13 cellular contexts compared by ENCODE assay signal in the genomic region with DNA sequence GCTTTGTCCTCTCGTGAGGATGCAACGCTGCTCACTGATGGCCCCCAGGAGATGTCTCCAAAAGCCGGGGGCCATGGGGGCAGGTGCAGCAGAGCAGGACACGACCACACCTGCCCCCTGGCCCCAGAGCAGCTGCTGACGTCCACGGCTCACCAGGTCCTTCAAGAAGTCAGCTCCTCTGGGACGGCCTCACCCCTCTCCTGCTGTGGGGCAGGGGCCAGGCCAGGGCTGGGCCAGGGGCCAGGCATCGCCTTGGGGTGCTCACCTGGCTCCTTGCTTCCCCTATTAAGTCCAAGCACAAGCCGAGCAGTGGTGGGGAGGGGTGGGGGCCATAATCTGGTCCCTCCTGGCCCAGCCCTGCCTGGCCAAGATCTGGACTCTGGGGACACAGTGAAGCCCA. TPM values are rescaled to one million over a fixed set of nuclear protein-coding genes. Genes with fewer than 3 reads are reported as not detected.
DNase-seq lines count a peak whose midpoint lies in the region; ATAC-seq and TF ChIP-seq lines count a peak whose summit lies in the region.
"Had no signal": no experiment of that assay in that cellular context is flagged by ENCODE, and none has a peak within 500 bp of the region (broad histone marks: within the 10 kb centered on the region; RNA-seq: fewer than 3 reads in every experiment).

No MANE protein-coding gene starts in this region.

- WGBS in spleen, 5 donors: 66 to 88% (median 77%) methylated on average over 1 to 9 of the region's 9 CpGs

- intact Hi-C loops in spleen (cut with DNase I; ENCODE audit: low total_unique reads): no loop called here

- H3K9ac ChIP-seq in Karpas-422 (ENCODE audit: low read length): peak overlapping the region; percentile 44

- peaks cover 3% of the 10 kb centered on the region for H3K36me3 Mint-ChIP-seq in activated CD8-positive, alpha-beta memory T cell treated with anti-CD3 and anti-CD28 coated beads, Interleukin-2, amount 10 ng/mL, durations not matched to agents 7 days and 5 days
- H3K36me3 Mint-ChIP-seq in chondrocyte (ENCODE audit: low read depth): peaks cover 6% of the 10 kb centered on the region

- H3K4me1 Mint-ChIP-seq in activated CD8-positive, alpha-beta memory T cell treated with anti-CD3 and anti-CD28 coated beads, Interleukin-2, amount 10 ng/mL, durations not matched to agents 7 days and 5 days: peaks cover 31% of the 10 kb centered on the region
- H3K4me1 Mint-ChIP-seq in chondrocyte (ENCODE audit: low read depth): peaks cover 4% of the 10 kb centered on the region

- no peak for TF ChIP-seq POLR2A in spleen (IDR thresholded peaks at IDR 0.05)

- no peak for TF ChIP-seq CTCF in chondrocyte (IDR thresholded peaks at IDR 0.05)
- no peak for TF ChIP-seq CTCF in spleen (IDR thresholded peaks at IDR 0.05 in 8 of 11, conservative IDR thresholded peaks at IDR 0.05 in 3 of 11)

- no peak for ATAC-seq in activated CD8-positive, alpha-beta memory T cell treated with anti-CD3 and anti-CD28 coated beads, Interleukin-2, amount 10 ng/mL, durations not matched to agents 7 days and 5 days
- ATAC-seq: pancreas had no signal

- H4K20me1 ChIP-seq in Karpas-422 (ENCODE audit: insufficient read depth, low read depth, low read length): no peaks in the 10 kb centered on the region

- H3K27me3 ChIP-seq in Karpas-422 (ENCODE audit: low read length) (no peaks in the 10 kb centered on the region), spleen (replicated peaks in 1 of 7) (no peaks in the 10 kb centered on the region)
- H3K27me3 ChIP-seq: cardiac muscle cell, pancreas had no signal

- no peaks in the 10 kb centered on the region for H3K9me2 ChIP-seq in Karpas-422 (replicated peaks; ENCODE audit: insufficient read depth, low read length)

- H3K27ac Mint-ChIP-seq in activated CD8-positive, alpha-beta memory T cell treated with anti-CD3 and anti-CD28 coated beads, Interleukin-2, amount 10 ng/mL, durations not matched to agents 7 days and 5 days: peak overlapping the region; percentile 86
- no peak overlapping the region for H3K27ac Mint-ChIP-seq in chondrocyte (ENCODE audit: unreplicated experiment)

- H3K4me1 ChIP-seq in Karpas-422 (ENCODE audit: low read length) (peaks cover 36% of the 10 kb centered on the region), spleen (peaks cover 8 to 31% (median 24%) of the 10 kb centered on the region in 6 donors)
- H3K4me1 ChIP-seq: pancreas had no signal

- H3K9me3 ChIP-seq in Karpas-422 (ENCODE audit: low read length) (no peaks in the 10 kb centered on the region), spleen (peaks cover 0 to 6% (median 0%) of the 10 kb centered on the region in 8 donors)
- H3K9me3 ChIP-seq: pancreas had no signal

- CTCF ChIA-PET in activated CD8-positive, alpha-beta memory T cell treated with anti-CD3 and anti-CD28 coated beads, Interleukin-2, amount 10 ng/mL, durations not matched to agents 7 days and 5 days (lab: Charles Lee): interaction anchor here (0.8 to 1.9 kb wide), 6 partner anchors 9 to 122 kb away, joined by 3 to 8 read pairs (median 4); partner anchors contain the start of gene MXD4

- no peaks in the 10 kb centered on the region for H3K9me3 Mint-ChIP-seq in activated CD8-positive, alpha-beta memory T cell treated with anti-CD3 and anti-CD28 coated beads, Interleukin-2, amount 10 ng/mL, durations not matched to agents 7 days and 5 days (ENCODE audit: low read depth)
- H3K9me3 Mint-ChIP-seq in chondrocyte (ENCODE audit: low read depth): peaks cover 7% of the 10 kb centered on the region

- H3K36me3 ChIP-seq in Karpas-422 (ENCODE audit: insufficient read depth, low read length) (no peaks in the 10 kb centered on the region), spleen (peaks cover 0 to 3% (median 0%) of the 10 kb centered on the region in 6 donors)
- H3K36me3 ChIP-seq: cardiac muscle cell, pancreas had no signal

- H3K27ac ChIP-seq in Karpas-422 (ENCODE audit: low read length) (peak overlapping the region; percentile 73), spleen (peak overlapping the region in 5 of 8 donors; percentile 10 to 68 (median 48))
- H3K27ac ChIP-seq: cardiac muscle cell, epithelial cell of prostate, pancreas had no signal

- peak; percentile 40 for DNase-seq in activated CD8-positive, alpha-beta memory T cell treated with anti-CD3 and anti-CD28 coated beads, Interleukin-2, amount 10 ng/mL, durations not matched to agents 7 days and 5 days
- no peak for DNase-seq in activated CD8-positive, alpha-beta memory T cell treated with anti-CD3 and anti-CD28 coated beads, Interleukin-2, amount 50 U/mL, for 48 hours
- DNase-seq in Karpas-422 (peak; percentile 67), chondrocyte (ENCODE audit: low spot score) (peak; percentile 77), spleen (peak; percentile 80), NCI-H2227 (lab: John Stamatoyannopoulos, UW; ENCODE audit: unreplicated experiment) (no peak), SKM-1 treated with dmso at 0.1 percent for 144 hours (lab: John Stamatoyannopoulos, UW; ENCODE audit: unreplicated experiment) (no peak), NCI-H1048 (lab: John Stamatoyannopoulos, UW) (no peak)
- DNase-seq: NCI-H187, SIG-M5 had no signal

- no peak overlapping the region for H3K4me3 Mint-ChIP-seq in activated CD8-positive, alpha-beta memory T cell treated with anti-CD3 and anti-CD28 coated beads, Interleukin-2, amount 10 ng/mL, durations not matched to agents 7 days and 5 days
- H3K4me3 Mint-ChIP-seq in chondrocyte (ENCODE audit: unreplicated experiment): no peak overlapping the region

- H3K27me3 Mint-ChIP-seq in activated CD8-positive, alpha-beta memory T cell treated with anti-CD3 and anti-CD28 coated beads, Interleukin-2, amount 10 ng/mL, durations not matched to agents 7 days and 5 days: peaks cover 3% of the 10 kb centered on the region
- H3K27me3 Mint-ChIP-seq in chondrocyte (ENCODE audit: low read depth): peaks cover 3% of the 10 kb centered on the region

- H3K79me2 ChIP-seq in Karpas-422 (ENCODE audit: low read length): no peaks in the 10 kb centered on the region

- H2AFZ ChIP-seq in Karpas-422 (ENCODE audit: low read length): peak overlapping the region; percentile 71

- H3K4me3 ChIP-seq in Karpas-422 (ENCODE audit: low read length): peak overlapping the region; percentile 22; the same call in 1 of the 2 replicates
- H3K4me3 ChIP-seq in spleen: peak overlapping the region in 1 of 8 donors; percentile 32
- H3K4me3 ChIP-seq: cardiac muscle cell, pancreas had no signal

- H3K4me2 ChIP-seq in Karpas-422 (ENCODE audit: low read depth, low read length, poor library complexity, severe bottlenecking): peak overlapping the region; percentile 66

RNA-seq across cellular contexts. Expression of gene MXD4, which starts 28.6 kb away (rescaled TPM):
- total RNA-seq in activated CD8-positive, alpha-beta memory T cell treated with anti-CD3 and anti-CD28 coated beads, Interleukin-2, amount 10 ng/mL, durations not matched to agents 7 days and 5 days: 10 to 100 TPM; 13.7 to 14.3 TPM
- total RNA-seq in Karpas-422 (2014; rRNA removed; shearing (Covaris generic); ENCODE audit: low replicate concordance): 33.2 and 73.9 TPM in 2 replicates
- 80.3 to 114 TPM (median 82.7 TPM) in 3 replicates for total RNA-seq in chondrocyte
- total RNA-seq in spleen: 100 to 1,000 TPM in 5 of 7 donors, 10 to 100 TPM in 2; 51.8 to 128 (median 112) TPM
- 100 to 1,000 TPM in 1 of 3 donors, 10 to 100 TPM in 2; 36.0 to 103 (median 38.4) TPM for polyA plus RNA-seq in spleen

RNA-seq across cellular contexts. Expression of gene HAUS3, which starts 48.6 kb away (rescaled TPM):
- total RNA-seq in activated CD8-positive, alpha-beta memory T cell treated with anti-CD3 and anti-CD28 coated beads, Interleukin-2, amount 10 ng/mL, durations not matched to agents 7 days and 5 days: 10 to 100 TPM; 29.8 to 34.5 TPM
- total RNA-seq in Karpas-422 (2014; rRNA removed; shearing (Covaris generic); ENCODE audit: low replicate concordance): 13.7 and 14.6 TPM in 2 replicates
- total RNA-seq in chondrocyte (8.6 to 12.5 TPM (median 10.0 TPM) in 3 replicates), spleen (10 to 100 TPM; 16.2 to 22.4 (median 19.2) TPM)
- 10 to 100 TPM; 10.3 to 15.0 (median 13.0) TPM for polyA plus RNA-seq in spleen

RNA-seq across cellular contexts. Expression of gene POLN, which starts 48.6 kb away (rescaled TPM):
- 1 to 10 TPM; 5.5 to 5.6 TPM for total RNA-seq in activated CD8-positive, alpha-beta memory T cell treated with anti-CD3 and anti-CD28 coated beads, Interleukin-2, amount 10 ng/mL, durations not matched to agents 7 days and 5 days
- total RNA-seq in Karpas-422 (2014; rRNA removed; shearing (Covaris generic); ENCODE audit: low replicate concordance): 2.7 and 4.3 TPM in 2 replicates
- total RNA-seq in chondrocyte (3.8 to 9.1 TPM (median 5.5 TPM) in 3 replicates), spleen (1 to 10 TPM; 1.9 to 3.5 (median 2.9) TPM)
- polyA plus RNA-seq in spleen: 1 to 10 TPM; 1.2 to 1.5 (median 1.5) TPM

Comparison
In these comparisons a context has a peak if more than half of its experiments do, and no peak if none do; other contexts are left out.
1. DNase-seq: peak in activated CD8-positive, alpha-beta memory T cell treated with anti-CD3 and anti-CD28 coated beads, Interleukin-2, amount 10 ng/mL, durations not matched to agents 7 days and 5 days (single experiment), Karpas-422 (single experiment), chondrocyte (single experiment) and spleen (single experiment); none in activated CD8-positive, alpha-beta memory T cell treated with anti-CD3 and anti-CD28 coated beads, Interleukin-2, amount 50 U/mL, for 48 hours (single experiment), NCI-H2227 (single experiment), SKM-1 treated with dmso at 0.1 percent for 144 hours (single experiment) and NCI-H1048 (single experiment).